Comparison of ENCODE assay signal across 20 cellular contexts in genomic region chr2:3630631-3631030, GRCh38. TPM values are rescaled to one million over a fixed set of nuclear protein-coding genes. Genes with fewer than 3 reads are reported as not detected.
"Had no signal": no experiment of that assay in that cellular context is flagged by ENCODE, and none has a peak within 500 bp of the region (broad histone marks: within the 10 kb centered on the region; RNA-seq: fewer than 3 reads in every experiment).

No MANE protein-coding gene starts in this region.

- H3K27ac Mint-ChIP-seq: activated naive CD4-positive, alpha-beta T cell treated with anti-CD3 and anti-CD28 coated beads for 36 hours; activated naive CD8-positive, alpha-beta T cell treated with anti-CD3 and anti-CD28 coated beads, Interleukin-2, amount 10 ng/mL, durations not matched to agents 7 days and 5 days; activated T-cell treated with anti-CD3 and anti-CD28 coated beads, Interleukin-2, amount 50 U/mL, for 72 hours; nephron progenitor cell had no signal

- H3K4me1 ChIP-seq: body of pancreas, left lung had no signal

- H3K4me3 Mint-ChIP-seq: activated naive CD4-positive, alpha-beta T cell treated with anti-CD3 and anti-CD28 coated beads for 36 hours; activated naive CD8-positive, alpha-beta T cell treated with anti-CD3 and anti-CD28 coated beads, Interleukin-2, amount 10 ng/mL, durations not matched to agents 7 days and 5 days; activated T-cell treated with anti-CD3 and anti-CD28 coated beads, Interleukin-2, amount 50 U/mL, for 72 hours; nephron progenitor cell had no signal

- DNase-seq: activated effector memory CD4-positive, alpha-beta T cell treated with Interleukin-2 at 50 U/mL for 16 hours; activated naive CD4-positive, alpha-beta T cell treated with anti-CD3 and anti-CD28 coated beads for 36 hours; activated T-cell treated with anti-CD3 and anti-CD28 coated beads, Interleukin-2, amount 50 U/mL, for 72 hours; anterior cingulate cortex; dermis blood vessel endothelial cell; effector CD8-positive, alpha-beta T cell; foreskin melanocyte; mammary epithelial cell; nephron progenitor cell; stimulated activated CD4-positive, alpha-beta T cell treated with anti-CD3 and anti-CD28 coated beads, Interleukin-4, amount 100 ng/mL, for 1 hour; stimulated activated naive CD4-positive, alpha-beta T cell; T-helper 1 cell; upper lobe of left lung had no signal

- H3K27me3 Mint-ChIP-seq: activated naive CD8-positive, alpha-beta T cell treated with anti-CD3 and anti-CD28 coated beads, Interleukin-2, amount 10 ng/mL, durations not matched to agents 7 days and 5 days had no signal

- H3K4me1 Mint-ChIP-seq: activated naive CD8-positive, alpha-beta T cell treated with anti-CD3 and anti-CD28 coated beads, Interleukin-2, amount 10 ng/mL, durations not matched to agents 7 days and 5 days; nephron progenitor cell had no signal

- H3K36me3 ChIP-seq: cardiac muscle cell, left lung, thoracic aorta, upper lobe of left lung had no signal

- H3K9me3 ChIP-seq: body of pancreas, left lung, thoracic aorta, upper lobe of left lung had no signal

- H3K27ac ChIP-seq: body of pancreas, cardiac muscle cell, left lung, thoracic aorta, upper lobe of left lung had no signal

- H3K4me3 ChIP-seq: body of pancreas, cardiac muscle cell, left lung, thoracic aorta, upper lobe of left lung had no signal

- H3K9me3 Mint-ChIP-seq: activated naive CD4-positive, alpha-beta T cell treated with anti-CD3 and anti-CD28 coated beads for 36 hours; activated naive CD8-positive, alpha-beta T cell treated with anti-CD3 and anti-CD28 coated beads, Interleukin-2, amount 10 ng/mL, durations not matched to agents 7 days and 5 days; activated T-cell treated with anti-CD3 and anti-CD28 coated beads, Interleukin-2, amount 50 U/mL, for 72 hours; nephron progenitor cell had no signal

- FAIRE-seq: TTC549 had no signal

- ATAC-seq: activated T-cell treated with anti-CD3 and anti-CD28 coated beads, Interleukin-2, amount 50 U/mL, for 72 hours; body of pancreas; left lung had no signal

- H3K36me3 Mint-ChIP-seq: activated naive CD8-positive, alpha-beta T cell treated with anti-CD3 and anti-CD28 coated beads, Interleukin-2, amount 10 ng/mL, durations not matched to agents 7 days and 5 days had no signal

- H3K27me3 ChIP-seq: body of pancreas, cardiac muscle cell, left lung, upper lobe of left lung had no signal

RNA-seq across cellular contexts. Expression of gene ALLC, which starts 27.4 kb away (rescaled TPM):
- total RNA-seq: activated naive CD4-positive, alpha-beta T cell treated with anti-CD3 and anti-CD28 coated beads for 36 hours; activated naive CD8-positive, alpha-beta T cell treated with anti-CD3 and anti-CD28 coated beads, Interleukin-2, amount 10 ng/mL, durations not matched to agents 7 days and 5 days; activated T-cell treated with anti-CD3 and anti-CD28 coated beads, Interleukin-2, amount 50 U/mL, for 72 hours; body of pancreas; cardiac muscle cell; dermis blood vessel endothelial cell; left lung; mammary epithelial cell; upper lobe of left lung had no signal
- polyA plus RNA-seq: cardiac muscle cell, mammary epithelial cell had no signal

RNA-seq across cellular contexts. Expression of gene COLEC11, which starts 35.7 kb away (rescaled TPM):
- total RNA-seq: kidney epithelial cell, mammary epithelial cell had no signal
- polyA plus RNA-seq: mammary epithelial cell had no signal
